Comparison of ENCODE assay signal across 9 cellular contexts in the genomic region with DNA sequence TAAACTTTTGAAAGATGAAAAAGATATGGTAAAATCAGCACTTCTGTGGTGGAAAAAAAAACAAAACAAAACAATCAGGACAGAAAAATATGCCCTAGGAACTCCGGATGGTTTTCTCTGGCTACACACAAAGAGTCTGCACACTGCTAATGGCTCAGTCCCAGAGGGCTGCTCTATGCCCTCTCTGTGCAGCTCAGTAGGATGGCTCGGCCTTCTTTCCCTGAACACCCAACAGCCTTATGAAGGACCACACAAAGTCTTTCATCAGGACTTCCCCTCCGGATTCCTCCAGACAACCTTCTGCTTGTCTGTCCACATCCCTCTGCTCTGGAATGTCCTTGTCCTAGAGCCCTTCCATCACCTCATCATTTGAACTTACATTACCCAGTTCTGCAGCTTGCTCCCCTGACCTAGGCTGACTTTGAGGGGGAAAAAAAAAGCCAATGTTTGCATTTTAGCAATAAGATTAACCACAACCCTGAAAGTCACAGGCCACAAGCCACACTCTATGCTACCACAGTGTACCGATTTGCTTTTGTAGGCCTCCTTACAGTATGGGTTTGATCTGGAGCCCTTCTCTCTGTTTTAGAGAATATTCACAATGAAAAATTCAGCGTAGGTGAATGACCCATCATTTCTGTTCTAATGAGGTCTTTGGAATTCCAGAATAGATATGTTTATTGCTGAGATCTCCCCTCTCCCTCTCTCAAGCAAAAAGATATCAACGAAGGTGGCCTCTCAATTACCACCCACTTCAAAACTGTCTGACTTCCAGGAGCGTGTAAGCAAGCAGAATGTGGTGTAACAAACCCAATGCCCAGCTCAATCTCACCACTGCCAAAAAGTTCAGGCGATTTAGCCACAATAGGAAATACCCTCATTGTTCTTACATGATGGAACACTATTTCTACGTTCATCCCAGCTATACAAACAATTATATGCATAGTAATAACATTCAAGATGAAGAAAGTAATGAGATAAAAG.
DNase-seq lines count a peak whose midpoint lies in the region; ATAC-seq and TF ChIP-seq lines count a peak whose summit lies in the region.
"Had no signal": no experiment of that assay in that cellular context is flagged by ENCODE, and none has a peak within 500 bp of the region (broad histone marks: within the 10 kb centered on the region; RNA-seq: fewer than 3 reads in every experiment).

No MANE protein-coding gene starts in this region.

- H3K36me3 Mint-ChIP-seq in activated CD8-positive, alpha-beta T cell treated with anti-CD3 and anti-CD28 coated beads, Interleukin-2, amount 10 ng/mL, durations not matched to agents 7 days and 5 days (ENCODE audit: low read depth): peaks cover 16% of the 10 kb centered on the region

- H3K4me3 Mint-ChIP-seq in activated CD8-positive, alpha-beta T cell treated with anti-CD3 and anti-CD28 coated beads, Interleukin-2, amount 10 ng/mL, durations not matched to agents 7 days and 5 days: peak overlapping the region; percentile 2

- peak overlapping the region; percentile 5 for H3K27ac Mint-ChIP-seq in activated CD8-positive, alpha-beta T cell treated with anti-CD3 and anti-CD28 coated beads, Interleukin-2, amount 10 ng/mL, durations not matched to agents 7 days and 5 days

- POLR2A ChIA-PET in GM10248 (lab: Yijun Ruan, JAX): no interaction called here
- POLR2A ChIA-PET in activated CD8-positive, alpha-beta T cell treated with anti-CD3 and anti-CD28 coated beads, Interleukin-2, amount 10 ng/mL, durations not matched to agents 7 days and 5 days (lab: Charles Lee): interaction anchor here (0.6 kb wide), 2 partner anchors 29 to 162 kb away, joined by 3 read pairs; no protein-coding TSS in a partner anchor

- DNase-seq in GM10248 (ENCODE audit: extremely low spot score) (peak; percentile 45), GM19240 (ENCODE audit: insufficient read length, low spot score) (no peak), activated gamma-delta T cell treated with Interleukin-2 at 50 U/mL for 16 hours (no peak)
- DNase-seq in activated CD8-positive, alpha-beta T cell treated with anti-CD3 and anti-CD28 coated beads, Interleukin-2, amount 10 ng/mL, durations not matched to agents 7 days and 5 days: peak; percentile 71
- DNase-seq: RPMI8226 had no signal

- ATAC-seq in GM19035 (IDR thresholded peaks at IDR 0.05; ENCODE audit: unreplicated experiment) (peak; percentile 85), HG02885 (IDR thresholded peaks at IDR 0.05; ENCODE audit: poor library complexity, unreplicated experiment) (peak; percentile 91), GM21576 (IDR thresholded peaks at IDR 0.05; ENCODE audit: unreplicated experiment) (no peak), SK-N-SH treated with all-trans-retinoic acid at 6 μM for 48 hours (no peak)
- peak; percentile 91 for ATAC-seq in activated CD8-positive, alpha-beta T cell treated with anti-CD3 and anti-CD28 coated beads, Interleukin-2, amount 10 ng/mL, durations not matched to agents 7 days and 5 days

- H3K4me1 Mint-ChIP-seq in activated CD8-positive, alpha-beta T cell treated with anti-CD3 and anti-CD28 coated beads, Interleukin-2, amount 10 ng/mL, durations not matched to agents 7 days and 5 days (ENCODE audit: low read depth): peaks cover 37% of the 10 kb centered on the region

- CTCF ChIA-PET in GM10248 (lab: Yijun Ruan, JAX): interaction anchor here (0.9 to 1.9 kb wide), 4 partner anchors 9 to 184 kb away, joined by 3 to 8 read pairs (median 4); no protein-coding TSS in a partner anchor
- CTCF ChIA-PET in activated CD8-positive, alpha-beta T cell treated with anti-CD3 and anti-CD28 coated beads, Interleukin-2, amount 10 ng/mL, durations not matched to agents 7 days and 5 days (lab: Charles Lee): interaction anchor here (1.4 to 1.5 kb wide), 2 partner anchors 23 to 128 kb away, joined by 3 to 4 read pairs; no protein-coding TSS in a partner anchor

- H3K27me3 Mint-ChIP-seq in activated CD8-positive, alpha-beta T cell treated with anti-CD3 and anti-CD28 coated beads, Interleukin-2, amount 10 ng/mL, durations not matched to agents 7 days and 5 days (ENCODE audit: low read depth): peaks cover 23% of the 10 kb centered on the region

- H3K9me3 Mint-ChIP-seq in activated CD8-positive, alpha-beta T cell treated with anti-CD3 and anti-CD28 coated beads, Interleukin-2, amount 10 ng/mL, durations not matched to agents 7 days and 5 days (ENCODE audit: insufficient read depth): peaks cover 30% of the 10 kb centered on the region

- TF ChIP-seq CTCF in GM10248 (IDR thresholded peaks at IDR 0.05; ENCODE audit: control extremely low read depth, extremely low read depth, low read depth, missing control alignments): no peak

TF ChIP-seq in SK-N-SH treated with all-trans-retinoic acid at 6 μM for 48 hours, 23 proteins besides CTCF, POLR2A, EP300 and RAD21:
- TF ChIP-seq ARNTL (CRISPR knock-in tag; IDR thresholded peaks at IDR 0.05; ENCODE audit: borderline replicate concordance, low read depth): no peak
- no peak for TF ChIP-seq TCF4 (CRISPR knock-in tag; IDR thresholded peaks at IDR 0.05; ENCODE audit: borderline replicate concordance)
- no peak for TF ChIP-seq TOX (CRISPR knock-in tag; IDR thresholded peaks at IDR 0.05; ENCODE audit: borderline replicate concordance)
TF ChIP-seq in SK-N-SH treated with all-trans-retinoic acid at 6 μM for 48 hours: peak in this region for 0.

Comparison
In these comparisons a context has a peak if more than half of its experiments do, and no peak if none do; other contexts are left out.
1. DNase-seq: peak in GM10248 (single experiment) and activated CD8-positive, alpha-beta T cell treated with anti-CD3 and anti-CD28 coated beads, Interleukin-2, amount 10 ng/mL, durations not matched to agents 7 days and 5 days (single experiment); none in GM19240 (single experiment) and activated gamma-delta T cell treated with Interleukin-2 at 50 U/mL for 16 hours (single experiment).
2. ATAC-seq: peak in GM19035 (single experiment), HG02885 (single experiment) and activated CD8-positive, alpha-beta T cell treated with anti-CD3 and anti-CD28 coated beads, Interleukin-2, amount 10 ng/mL, durations not matched to agents 7 days and 5 days (single experiment); none in GM21576 (single experiment) and SK-N-SH treated with all-trans-retinoic acid at 6 μM for 48 hours (single experiment).